In genomic region chr5:43040287-43041098, GRCh38 we compare ENCODE assay signal across 8 cellular contexts. TPM values are rescaled to one million over a fixed set of nuclear protein-coding genes. Genes with fewer than 3 reads are reported as not detected.
DNase-seq lines count a peak whose midpoint lies in the region; ATAC-seq and TF ChIP-seq lines count a peak whose summit lies in the region.

Gene ANXA2R (minus strand): TSS chr5:43040319. CDS start chr5:43040046, 273 bp downstream.

- no peaks in the 10 kb centered on the region for H3K9me3 Mint-ChIP-seq in WTC11

- H3K27ac Mint-ChIP-seq in WTC11: no peak within 1 kb of the TSS

- peak; percentile 85 for DNase-seq in AG09319 (ENCODE audit: extremely low read depth, low read depth)
- peak; percentile 95 for DNase-seq in NCI-H226
- DNase-seq in WTC11 (ENCODE audit: low spot score): peak; percentile 91
- DNase-seq in caudate nucleus (lab: John Stamatoyannopoulos, UW): peak in 58 of 61 donors; percentile 10 to 81 (median 48)
- peak; percentile 77 for DNase-seq in kidney glomerular epithelial cell (lab: John Stamatoyannopoulos, UW)
- DNase-seq in stimulated activated CD4-positive, alpha-beta T cell treated with anti-CD3 and anti-CD28 coated beads, Interleukin-15, amount 100 ng/mL, for 48 hours (ENCODE audit: low read depth in 2 of 2): peak; percentile 91 to 92

- H3K27ac ChIP-seq in caudate nucleus (ENCODE audit: low read depth, low read length): peak within 1 kb of the TSS; percentile 92

- peaks cover 95% of the 10 kb centered on the region for H3K27me3 Mint-ChIP-seq in WTC11 (ENCODE audit: low read depth)

- CTCF ChIA-PET in WTC11 (lab: Charles Lee): interaction anchor here (0.9 to 2.1 kb wide), 5 partner anchors 21 to 132 kb away, joined by 5 to 14 read pairs (median 7); no protein-coding TSS in a partner anchor

- peaks cover 63% of the 10 kb centered on the region for H3K4me1 Mint-ChIP-seq in WTC11

- H3K36me3 Mint-ChIP-seq in WTC11: no peaks in the 10 kb centered on the region

- ATAC-seq in GM18907 (IDR thresholded peaks at IDR 0.05; ENCODE audit: unreplicated experiment): peak; percentile 55
- peak; percentile 35 for ATAC-seq in HG03175 (IDR thresholded peaks at IDR 0.05; ENCODE audit: unreplicated experiment)
- peak; percentile 47 for ATAC-seq in WTC11

- peak within 1 kb of the TSS; percentile 74 for H3K4me3 Mint-ChIP-seq in WTC11

- POLR2A ChIA-PET in WTC11 (lab: Charles Lee): interaction anchor here (0.6 kb wide), 1 partner anchor 97 kb away, joined by 6 read pairs; no protein-coding TSS in a partner anchor

- TF ChIP-seq CTCF in AG09319 (IDR thresholded peaks at IDR 0.05; ENCODE audit: low read depth, low read length) (peak; percentile 80), WTC11 (IDR thresholded peaks at IDR 0.05) (peak; percentile 78)

TF ChIP-seq in WTC11, 78 proteins besides CTCF, POLR2A, EP300 and RAD21:
- TF ChIP-seq USF2 (CRISPR knock-in tag; IDR thresholded peaks at IDR 0.05) (no peak), NFATC4 (CRISPR knock-in tag; IDR thresholded peaks at IDR 0.05) (no peak), JAZF1 (CRISPR knock-in tag; IDR thresholded peaks at IDR 0.05) (no peak), STAT6 (CRISPR knock-in tag; conservative IDR thresholded peaks at IDR 0.05; ENCODE audit: low read depth) (no peak), ATF1 (CRISPR knock-in tag; IDR thresholded peaks at IDR 0.05) (no peak), ATF6 (CRISPR knock-in tag; IDR thresholded peaks at IDR 0.05) (no peak), ZNF512 (CRISPR knock-in tag; IDR thresholded peaks at IDR 0.05; ENCODE audit: borderline replicate concordance) (no peak), ZBTB43 (CRISPR knock-in tag; IDR thresholded peaks at IDR 0.05) (no peak), ELF4 (CRISPR knock-in tag; IDR thresholded peaks at IDR 0.05; ENCODE audit: low read depth) (no peak), ARID4B (CRISPR knock-in tag; IDR thresholded peaks at IDR 0.05; ENCODE audit: borderline replicate concordance) (no peak), ESRRA (CRISPR knock-in tag; IDR thresholded peaks at IDR 0.05; ENCODE audit: borderline replicate concordance) (no peak), SMAD3 (CRISPR knock-in tag; IDR thresholded peaks at IDR 0.05; ENCODE audit: borderline replicate concordance) (no peak), SP1 (CRISPR knock-in tag; conservative IDR thresholded peaks at IDR 0.05) (peak; percentile 35; the same call in 1 of the 2 replicates), ETV6 (CRISPR knock-in tag; IDR thresholded peaks at IDR 0.05) (peak; percentile 100), NFE2L1 (CRISPR knock-in tag; IDR thresholded peaks at IDR 0.05) (no peak), TEAD1 (CRISPR knock-in tag; IDR thresholded peaks at IDR 0.05) (no peak), IRF2 (CRISPR knock-in tag; IDR thresholded peaks at IDR 0.05; ENCODE audit: borderline replicate concordance, low read depth) (no peak)

RNA-seq across cellular contexts. Expression of gene ANXA2R, which starts in this region (rescaled TPM):
- 0.72 to 1.1 TPM (median 0.96 TPM) in 3 replicates for total RNA-seq in WTC11 (2021)

Comparison
In these comparisons a context has a peak if more than half of its experiments do, and no peak if none do; other contexts are left out.
1. Peak in every context shown above with its lines: DNase-seq, ATAC-seq and H3K27ac ChIP-seq.